23 cellular contexts compared by ENCODE assay signal in the genomic region with DNA sequence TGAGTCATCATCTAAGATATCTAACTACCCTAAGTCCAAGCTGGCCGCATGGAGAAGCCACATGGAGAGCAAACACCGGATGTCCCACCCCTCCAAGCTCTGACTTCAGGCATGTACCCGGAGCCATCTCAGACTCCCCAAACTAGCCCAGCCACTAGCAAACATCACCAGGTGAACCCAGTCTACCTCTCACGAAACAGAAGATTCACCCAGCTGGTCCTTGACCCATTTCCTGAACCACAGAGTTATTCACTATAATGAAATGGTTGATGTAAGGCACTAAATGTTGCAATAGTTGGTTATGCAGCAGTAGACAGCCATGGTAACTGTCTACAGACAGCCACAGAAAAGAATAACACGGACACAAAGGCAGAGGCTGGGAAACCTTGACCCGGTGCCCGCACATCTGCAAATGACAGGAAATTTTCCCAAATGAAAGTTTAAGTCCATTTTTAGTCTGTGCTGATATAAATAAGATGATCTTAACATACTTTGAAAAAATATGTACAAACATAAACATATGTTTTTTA.
"Had no signal": no experiment of that assay in that cellular context is flagged by ENCODE, and none has a peak within 500 bp of the region (broad histone marks: within the 10 kb centered on the region; RNA-seq: fewer than 3 reads in every experiment).

No MANE protein-coding gene starts in this region.

- H3K27ac ChIP-seq: breast epithelium, dorsolateral prefrontal cortex, esophagus squamous epithelium, gastroesophageal sphincter, prostate gland, thyroid gland had no signal

- DNase-seq: activated B cell treated with CpG ODN at 0.5 μM for 24 hours; activated CD4-positive, alpha-beta T cell treated with anti-CD3 and anti-CD28 coated beads for 36 hours; activated CD4-positive, alpha-beta T cell treated with anti-CD3 and anti-CD28 coated beads, Interleukin-2, amount 50 U/mL, for 4 hours; activated CD8-positive, alpha-beta memory T cell treated with anti-CD3 and anti-CD28 coated beads for 24 hours; activated CD8-positive, alpha-beta memory T cell treated with anti-CD3 and anti-CD28 coated beads, Interleukin-2, amount 50 U/mL, for 4 hours; activated T-cell treated with anti-CD3 and anti-CD28 coated beads, Interleukin-2, amount 50 U/mL, for 24 hours; dorsolateral prefrontal cortex; effector memory CD8-positive, alpha-beta T cell; esophagus squamous epithelium; head of caudate nucleus; left ventricle myocardium superior; midbrain; natural killer cell; stimulated activated CD4-positive, alpha-beta T cell treated with anti-CD3 and anti-CD28 coated beads, Interleukin-12 subunit alpha, Interleukin-12 subunit beta, amount 100 ng/mL, for 4 hours; stimulated activated CD4-positive, alpha-beta T cell treated with anti-CD3 and anti-CD28 coated beads, Interleukin-4, amount 100 ng/mL, for 4 hours; stimulated activated naive CD8-positive, alpha-beta T cell treated with anti-CD3 and anti-CD28 coated beads, Interleukin-15, Interleukin-2, amounts not matched to agents 100 U/mL and 50 U/mL, for 24 hours; substantia nigra; thyroid gland had no signal

- H3K27me3 ChIP-seq: esophagus squamous epithelium, gastroesophageal sphincter, thyroid gland had no signal

- ATAC-seq: activated CD4-positive, alpha-beta T cell treated with anti-CD3 and anti-CD28 coated beads for 36 hours; activated naive CD4-positive, alpha-beta T cell treated with anti-CD3 and anti-CD28 coated beads, Interleukin-2, amount 50 U/mL, for 72 hours; activated T-helper 17 cell treated with anti-CD3 and anti-CD28 coated beads, Interleukin-2, amount 50 U/mL, for 72 hours; effector memory CD8-positive, alpha-beta T cell; gastroesophageal sphincter; left ventricle myocardium superior; natural killer cell; stimulated activated naive CD8-positive, alpha-beta T cell treated with anti-CD3 and anti-CD28 coated beads, Interleukin-15, Interleukin-2, amounts not matched to agents 100 U/mL and 50 U/mL, for 24 hours had no signal

- H3K4me1 ChIP-seq: breast epithelium, prostate gland, thyroid gland had no signal

- H3K36me3 ChIP-seq: breast epithelium, esophagus squamous epithelium, gastroesophageal sphincter, prostate gland, thyroid gland had no signal

- H3K9me3 ChIP-seq: breast epithelium, esophagus squamous epithelium, gastroesophageal sphincter, prostate gland, thyroid gland had no signal

- H3K4me3 ChIP-seq: breast epithelium, dorsolateral prefrontal cortex, esophagus squamous epithelium, gastroesophageal sphincter, prostate gland, thyroid gland had no signal
